Comparison of ENCODE assay signal across 24 cellular contexts in genomic region chr5:161190778-161191177, GRCh38.
"Had no signal": no experiment of that assay in that cellular context is flagged by ENCODE, and none has a peak within 500 bp of the region (broad histone marks: within the 10 kb centered on the region; RNA-seq: fewer than 3 reads in every experiment).

No MANE protein-coding gene starts in this region.

- H3K4me1 Mint-ChIP-seq: activated naive CD4-positive, alpha-beta T cell treated with anti-CD3 and anti-CD28 coated beads, Interleukin-2, amount 50 U/mL, for 24 hours had no signal

- H3K4me3 ChIP-seq: body of pancreas, SJSA1 had no signal

- DNase-seq: activated CD4-positive, alpha-beta T cell treated with anti-CD3 and anti-CD28 coated beads for 4 hours; activated CD8-positive, alpha-beta memory T cell treated with anti-CD3 and anti-CD28 coated beads, Interleukin-2, amount 50 U/mL, for 48 hours; activated CD8-positive, alpha-beta T cell treated with anti-CD3 and anti-CD28 coated beads for 36 hours; activated naive CD4-positive, alpha-beta T cell; activated T-cell treated with anti-CD3 and anti-CD28 coated beads, Interleukin-2, amount 50 U/mL, for 1 hour; aorta; body of pancreas; central memory CD4-positive, alpha-beta T cell; Karpas-422; MM.1S; NCI-H1105; NCI-H146; NCI-H187 treated with DMSO at 0.1 percent for 48 hours; NCI-H2081 treated with DMSO at 0.1 percent for 48 hours; NCI-H446; NCI-H524; PC-3; SHP77; SW 1271 had no signal

- ATAC-seq: activated CD4-positive, CD25-positive, alpha-beta regulatory T cell treated with anti-CD3 and anti-CD28 coated beads, Interleukin-2, amount 50 U/mL, for 24 hours; activated CD8-positive, alpha-beta T cell treated with anti-CD3 and anti-CD28 coated beads for 36 hours; body of pancreas; PC-3; SK-N-SH treated with all-trans-retinoic acid at 6 μM for 48 hours had no signal

- H3K36me3 Mint-ChIP-seq: activated naive CD4-positive, alpha-beta T cell treated with anti-CD3 and anti-CD28 coated beads, Interleukin-2, amount 50 U/mL, for 24 hours had no signal

- H3K27ac Mint-ChIP-seq: activated CD8-positive, alpha-beta T cell treated with anti-CD3 and anti-CD28 coated beads for 36 hours; activated naive CD4-positive, alpha-beta T cell treated with anti-CD3 and anti-CD28 coated beads, Interleukin-2, amount 50 U/mL, for 24 hours; T-helper 1 cell treated with Interleukin-12 subunit alpha and Interleukin-12 subunit beta and Interleukin-4 antibody, amounts not matched to agents 30 μg/mL and 1 μg/mL, for 36 hours had no signal

- H3K9me3 Mint-ChIP-seq: activated CD8-positive, alpha-beta T cell treated with anti-CD3 and anti-CD28 coated beads for 36 hours; activated naive CD4-positive, alpha-beta T cell treated with anti-CD3 and anti-CD28 coated beads, Interleukin-2, amount 50 U/mL, for 24 hours; T-helper 1 cell treated with Interleukin-12 subunit alpha and Interleukin-12 subunit beta and Interleukin-4 antibody, amounts not matched to agents 30 μg/mL and 1 μg/mL, for 36 hours had no signal

- H3K27ac ChIP-seq: body of pancreas, SJSA1 had no signal

- H3K27me3 Mint-ChIP-seq: activated CD8-positive, alpha-beta T cell treated with anti-CD3 and anti-CD28 coated beads for 36 hours; activated naive CD4-positive, alpha-beta T cell treated with anti-CD3 and anti-CD28 coated beads, Interleukin-2, amount 50 U/mL, for 24 hours had no signal

- H3K4me3 Mint-ChIP-seq: activated CD8-positive, alpha-beta T cell treated with anti-CD3 and anti-CD28 coated beads for 36 hours; activated naive CD4-positive, alpha-beta T cell treated with anti-CD3 and anti-CD28 coated beads, Interleukin-2, amount 50 U/mL, for 24 hours; T-helper 1 cell treated with Interleukin-12 subunit alpha and Interleukin-12 subunit beta and Interleukin-4 antibody, amounts not matched to agents 30 μg/mL and 1 μg/mL, for 36 hours had no signal

- H3K4me1 ChIP-seq: body of pancreas, SJSA1 had no signal

- H3K9me3 ChIP-seq: body of pancreas had no signal

- H3K27me3 ChIP-seq: body of pancreas, SJSA1 had no signal

- H3K36me3 ChIP-seq: SJSA1 had no signal
